21 cellular contexts compared by ENCODE assay signal in genomic region chr7:69657331-69657730, GRCh38. TPM values are rescaled to one million over a fixed set of nuclear protein-coding genes. Genes with fewer than 3 reads are reported as not detected.
DNase-seq lines count a peak whose midpoint lies in the region; FAIRE-seq and TF ChIP-seq lines count a peak whose summit lies in the region.
"Had no signal": no experiment of that assay in that cellular context is flagged by ENCODE, and none has a peak within 500 bp of the region (broad histone marks: within the 10 kb centered on the region; RNA-seq: fewer than 3 reads in every experiment).

No MANE protein-coding gene starts in this region.

- H2AK5ac ChIP-seq in H1 (ENCODE audit: low read depth, low read length), result no peak overlapping the region
- H2AK5ac ChIP-seq in trophoblast cell (ENCODE audit: low read length), result no peak overlapping the region

- no peaks in the 10 kb centered on the region for H3F3A ChIP-seq in GM23248 (ENCODE audit: insufficient read depth)

- no peaks in the 10 kb centered on the region for H3K23me2 ChIP-seq in H1 (ENCODE audit: low read depth, low read length)

- H3K56ac ChIP-seq in H1 (replicated peaks; ENCODE audit: insufficient read length, low read depth, low read length), result no peak overlapping the region

- no peaks in the 10 kb centered on the region for H3K9me2 ChIP-seq in GM23248 (ENCODE audit: insufficient read depth)

- H4K12ac ChIP-seq in trophoblast cell (ENCODE audit: low read depth, low read length), result no peak overlapping the region

- CTCF ChIA-PET in H1 (lab: Charles Lee; ENCODE audit: partially characterized antibody), result interaction anchor here (0.9 kb wide), 1 partner anchor 20 kb away, joined by 3 read pairs; no protein-coding TSS in a partner anchor

- DNase-seq in GM23248 (no peak), NCI-H146 (lab: John Stamatoyannopoulos, UW) (peak; percentile 70), H1 (ENCODE audit: low read depth in 1 of 2, low spot score in 2 of 2) (no peak), trophoblast cell (peak; percentile 76 to 77), NCI-H1930 (lab: John Stamatoyannopoulos, UW) (no peak), NCI-H1092 (lab: John Stamatoyannopoulos, UW) (no peak), anterior cingulate cortex (lab: John Stamatoyannopoulos, UW) (no peak)
- DNase-seq: activated naive CD4-positive, alpha-beta T cell; activated T-cell treated with anti-CD3 and anti-CD28 coated beads, Interleukin-2, amount 50 U/mL, for 4 hours; CD4-positive, alpha-beta T cell; GDM1; NCI-H187; spleen; stimulated activated CD4-positive, alpha-beta T cell treated with anti-CD3 and anti-CD28 coated beads, Interleukin-4, amount 100 ng/mL, for 24 hours; stimulated activated naive CD4-positive, alpha-beta T cell treated with Interleukin-2 at 50 U/mL for 16 hours had no signal

- TF ChIP-seq POLR2A in H1 (IDR thresholded peaks at IDR 0.05; ENCODE audit: control extremely low read depth in 1 of 2, low read depth in 2 of 2, low read length in 2 of 2), result no peak

- no peak overlapping the region for H3K4ac ChIP-seq in H1 (replicated peaks; ENCODE audit: insufficient read length, low read depth, low read length)
- H3K4ac ChIP-seq in trophoblast cell (ENCODE audit: low read depth, low read length), result no peak overlapping the region

- H3K27me3 ChIP-seq in GM23248 (replicated peaks; ENCODE audit: insufficient read depth), result no peaks in the 10 kb centered on the region
- H3K27me3 ChIP-seq in H1 (replicated peaks in 1 of 4; ENCODE audit: control insufficient read depth in 3 of 4, extremely low read depth in 1 of 4, insufficient read depth in 3 of 4, low read length in 3 of 4), result no peaks in the 10 kb centered on the region
- no peaks in the 10 kb centered on the region for H3K27me3 ChIP-seq in trophoblast cell (ENCODE audit: insufficient read depth, low read length)
- H3K27me3 ChIP-seq: adrenal gland, spleen had no signal

- no peak overlapping the region for H4K5ac ChIP-seq in H1 (ENCODE audit: insufficient read length, low read depth, low read length)

- H3K79me2 ChIP-seq in GM23248 (ENCODE audit: insufficient read depth) (no peaks in the 10 kb centered on the region), H1 (ENCODE audit: control insufficient read depth in 1 of 2, insufficient read depth in 2 of 2, low read length in 2 of 2) (no peaks in the 10 kb centered on the region), trophoblast cell (ENCODE audit: control insufficient read depth, insufficient read depth, low read length, poor library complexity) (no peaks in the 10 kb centered on the region)

- H3K14ac ChIP-seq in H1 (ENCODE audit: insufficient read length), result no peak overlapping the region
- no peak overlapping the region for H3K14ac ChIP-seq in trophoblast cell (ENCODE audit: low read length)

- H2BK120ac ChIP-seq in H1 (replicated peaks; ENCODE audit: low read depth, low read length), result no peak overlapping the region
- H2BK120ac ChIP-seq in trophoblast cell (ENCODE audit: insufficient read depth, low read length, poor library complexity), result peak overlapping the region; percentile 42

- H3K4me2 ChIP-seq in GM23248 (ENCODE audit: unreplicated experiment), result peak overlapping the region; percentile 34
- H3K4me2 ChIP-seq in H1 (ENCODE audit: insufficient read depth in 1 of 2, low read depth in 2 of 2, low read length in 2 of 2), result no peak overlapping the region
- H3K4me2 ChIP-seq in trophoblast cell (ENCODE audit: low read length), result no peak overlapping the region

- H2BK15ac ChIP-seq in H1 (ENCODE audit: low read length), result no peak overlapping the region

- no peak for TF ChIP-seq RAD21 in H1 (IDR thresholded peaks at IDR 0.05 in 1 of 2, conservative IDR thresholded peaks at IDR 0.05 in 1 of 2; ENCODE audit: low read depth in 2 of 2, low read length in 2 of 2)

- FAIRE-seq in H1 (lab: Jason Lieb, UNC), result peak; percentile 48
- FAIRE-seq: GM18507, K562 had no signal

- H2BK12ac ChIP-seq in H1 (ENCODE audit: low read depth, low read length) (no peak overlapping the region), trophoblast cell (ENCODE audit: low read length) (no peak overlapping the region)

- H3K9ac ChIP-seq in GM23248 (no peak overlapping the region), H1 (replicated peaks in 1 of 4; ENCODE audit: extremely low read depth in 1 of 4, low read depth in 3 of 4, low read length in 3 of 4) (no peak overlapping the region), trophoblast cell (ENCODE audit: low read length) (no peak overlapping the region)

- no peak for TF ChIP-seq CTCF in H1 (IDR thresholded peaks at IDR 0.05; ENCODE audit: control extremely low read depth in 1 of 3, insufficient read depth in 1 of 3, low read depth in 1 of 3, low read length in 3 of 3)

- H3K9me3 ChIP-seq in GM23248 (ENCODE audit: low read depth), result no peaks in the 10 kb centered on the region
- H3K9me3 ChIP-seq in H1 (ENCODE audit: insufficient read depth in 2 of 2, low read depth in 1 of 2, low read length in 1 of 2), result no peaks in the 10 kb centered on the region
- no peaks in the 10 kb centered on the region for H3K9me3 ChIP-seq in trophoblast cell (ENCODE audit: insufficient read depth, low read depth, low read length)
- H3K9me3 ChIP-seq: adrenal gland, HAP-1, spleen, thoracic aorta had no signal

- H4K20me1 ChIP-seq in GM23248 (ENCODE audit: insufficient read depth) (no peaks in the 10 kb centered on the region), H1 (replicated peaks in 1 of 2; ENCODE audit: control insufficient read depth in 1 of 2, insufficient read depth in 2 of 2, low read length in 2 of 2) (no peaks in the 10 kb centered on the region)

- H4K8ac ChIP-seq in H1 (ENCODE audit: extremely low read depth, insufficient read depth, low read length), result no peak overlapping the region
- H4K8ac ChIP-seq in trophoblast cell (ENCODE audit: low read depth, low read length), result no peak overlapping the region

- in situ Hi-C loops in GM23248 (cut with MboI), result no loop called here

- no peaks in the 10 kb centered on the region; the same call in 1 of the 2 replicates for H3K79me1 ChIP-seq in H1 (ENCODE audit: low read depth, low read length)
- H3K79me1 ChIP-seq in trophoblast cell (ENCODE audit: low read length), result no peaks in the 10 kb centered on the region

- no peak overlapping the region for H2BK20ac ChIP-seq in H1 (ENCODE audit: low read length)

- peak overlapping the region; percentile 26; the same call in 1 of the 2 replicates for H2AFZ ChIP-seq in GM23248
- H2AFZ ChIP-seq in H1 (ENCODE audit: low read length), result no peak overlapping the region
- no peak overlapping the region for H2AFZ ChIP-seq in trophoblast cell (ENCODE audit: insufficient read depth, low read length, poor library complexity)

- 83 to 88% methylated on average over 4 of the region's 4 CpGs for WGBS in GM23248 (ENCODE audit: low coverage in 1 of 2, low lambda C conversion rate in 2 of 2, missing lambda C conversion rate in 2 of 2), 2 experiments
- 69% methylated on average over 4 of the region's 4 CpGs; no CpG with 5 or more reads in 1 of the 2 experiments for WGBS in H1 (ENCODE audit: extremely low coverage in 1 of 2, insufficient coverage in 1 of 2, insufficient read length in 1 of 2, insufficient replicate concordance in 2 of 2, low coverage in 1 of 2, low lambda C conversion rate in 2 of 2, missing lambda C conversion rate in 1 of 2), 2 experiments
- WGBS in trophoblast cell (ENCODE audit: extremely low coverage, insufficient coverage, insufficient read length), result no CpG with 5 or more reads among the region's 4 CpGs

- H3K27ac ChIP-seq in GM23248, result no peak overlapping the region
- H3K27ac ChIP-seq in H1 (ENCODE audit: low read depth, low read length), result no peak overlapping the region
- no peak overlapping the region for H3K27ac ChIP-seq in trophoblast cell (ENCODE audit: low read depth, low read length)
- H3K27ac ChIP-seq: RWPE1, spleen, thoracic aorta had no signal

- H3K4me1 ChIP-seq in GM23248 (ENCODE audit: insufficient read depth) (peaks cover 8% of the 10 kb centered on the region; the same call in 1 of the 2 replicates), H1 (replicated peaks in 1 of 4; ENCODE audit: control insufficient read depth in 3 of 4, insufficient read depth in 4 of 4, low read length in 3 of 4) (peaks cover 9 to 19% (median 12%) of the 10 kb centered on the region in 4 experiments; a peak in 6 of 7 replicates), trophoblast cell (ENCODE audit: control insufficient read depth in 1 of 2, insufficient read depth in 2 of 2, low read length in 2 of 2) (peaks cover 7 to 8% of the 10 kb centered on the region in 2 experiments)

- POLR2A ChIA-PET in H1 (lab: Charles Lee; ENCODE audit: partially characterized antibody), result no interaction called here

- TF ChIP-seq EP300 in H1 (IDR thresholded peaks at IDR 0.05; ENCODE audit: borderline replicate concordance in 1 of 2, low read depth in 2 of 2, low read length in 2 of 2), result no peak

- no peak overlapping the region for H3K18ac ChIP-seq in H1 (ENCODE audit: extremely low read depth, low read length)
- H3K18ac ChIP-seq in trophoblast cell (ENCODE audit: low read length), result no peak overlapping the region

- H2BK5ac ChIP-seq in H1 (ENCODE audit: low read depth, low read length) (no peak overlapping the region), trophoblast cell (ENCODE audit: low read depth, low read length, poor library complexity) (no peak overlapping the region)

- H3K4me3 ChIP-seq in GM23248 (no peak overlapping the region), H1 (ENCODE audit: extremely low read depth in 1 of 4, insufficient read depth in 2 of 4, low read depth in 3 of 4, low read length in 4 of 4) (no peak overlapping the region), trophoblast cell (ENCODE audit: low read depth, low read length) (no peak overlapping the region)
- H3K4me3 ChIP-seq: adrenal gland, HAP-1, K562, spleen, thoracic aorta had no signal

- H3K23ac ChIP-seq in H1 (ENCODE audit: insufficient read length), result no peak overlapping the region
- no peak overlapping the region for H3K23ac ChIP-seq in trophoblast cell (ENCODE audit: low read length)

- no peaks in the 10 kb centered on the region for H3K36me3 ChIP-seq in GM23248 (ENCODE audit: low read depth)
- no peaks in the 10 kb centered on the region for H3K36me3 ChIP-seq in H1 (ENCODE audit: control insufficient read depth in 2 of 4, insufficient read depth in 4 of 4, low read length in 3 of 4)
- H3K36me3 ChIP-seq in trophoblast cell (ENCODE audit: control insufficient read depth in 1 of 2, insufficient read depth in 2 of 2, low read length in 2 of 2), result no peaks in the 10 kb centered on the region
- H3K36me3 ChIP-seq: adrenal gland, HAP-1, spleen, thoracic aorta had no signal

- no peak overlapping the region for H4K91ac ChIP-seq in H1 (replicated peaks; ENCODE audit: insufficient read length, low read length)
- H4K91ac ChIP-seq in trophoblast cell (ENCODE audit: low read depth, low read length), result no peak overlapping the region

RNA-seq across cellular contexts. Expression of gene AUTS2, which starts 59.1 kb away (rescaled TPM):
- total RNA-seq in GM23248 (2014; rRNA removed; shearing (Covaris generic)), result 1.4 and 3.0 TPM in 2 replicates
- polyA plus RNA-seq in GM23248 (2016; fragmentation: Nextera tagmentation; extraction: Ambion mirVana) (2.5 and 4.4 TPM in 2 replicates), H1 (2011; rRNA removed) (25.9 and 44.3 TPM in 2 replicates)
- total RNA-seq in H1 (2021; fragmentation: NEBNext Ultra II Directional; extraction: Animal tissue kit (Norgen Biotek cat#: 25700)), result 95.3 and 101 TPM in 2 replicates
- 27.8 TPM for polyA plus RNA-seq in H1 (2011; cell fraction: cytosol; rRNA removed)
- polyA plus RNA-seq in H1 (2011; cell fraction: nucleus; rRNA removed), result 132 TPM
- 77.3 to 113 TPM (median 88.3 TPM) in 4 replicates for polyA plus RNA-seq in H1 (2012, experiment 1 of 2)
- 20.6 TPM for polyA plus RNA-seq in H1 (2012, experiment 2 of 2)
- polyA plus RNA-seq in H1 (2013, experiment 1 of 2), result 47.8 TPM
- 42.8 TPM for polyA plus RNA-seq in H1 (2013, experiment 2 of 2)
- polyA minus RNA-seq in H1 (2011; rRNA and poly(A)+ RNA removed), result 71.0 and 86.4 TPM in 2 replicates
- 92.1 TPM for polyA minus RNA-seq in H1 (2011; cell fraction: cytosol; rRNA and poly(A)+ RNA removed)
- polyA minus RNA-seq in H1 (2011; cell fraction: nucleus; rRNA and poly(A)+ RNA removed), result 279 TPM
- 17.4 and 19.1 TPM in 2 replicates for polyA plus RNA-seq in trophoblast cell (2013)
- polyA plus RNA-seq: K562 had no signal

Comparison
In these comparisons a context has a peak if more than half of its experiments do, and no peak if none do; other contexts are left out.
1. DNase-seq: peak in NCI-H146 (single experiment) and trophoblast cell (2 of 2); none in GM23248 (single experiment), H1 (0 of 2), NCI-H1930 (0 of 2), NCI-H1092 (single experiment) and anterior cingulate cortex (0 of 58).
2. RNA of gene AUTS2, which starts 59.1 kb away (total RNA-seq): 95.3 to 101 TPM in H1; 1.4 to 3.0 TPM in GM23248; every median in the first group is over 10 times any median in the second.